Comparison of ENCODE assay signal across 8 cellular contexts in the genomic region with DNA sequence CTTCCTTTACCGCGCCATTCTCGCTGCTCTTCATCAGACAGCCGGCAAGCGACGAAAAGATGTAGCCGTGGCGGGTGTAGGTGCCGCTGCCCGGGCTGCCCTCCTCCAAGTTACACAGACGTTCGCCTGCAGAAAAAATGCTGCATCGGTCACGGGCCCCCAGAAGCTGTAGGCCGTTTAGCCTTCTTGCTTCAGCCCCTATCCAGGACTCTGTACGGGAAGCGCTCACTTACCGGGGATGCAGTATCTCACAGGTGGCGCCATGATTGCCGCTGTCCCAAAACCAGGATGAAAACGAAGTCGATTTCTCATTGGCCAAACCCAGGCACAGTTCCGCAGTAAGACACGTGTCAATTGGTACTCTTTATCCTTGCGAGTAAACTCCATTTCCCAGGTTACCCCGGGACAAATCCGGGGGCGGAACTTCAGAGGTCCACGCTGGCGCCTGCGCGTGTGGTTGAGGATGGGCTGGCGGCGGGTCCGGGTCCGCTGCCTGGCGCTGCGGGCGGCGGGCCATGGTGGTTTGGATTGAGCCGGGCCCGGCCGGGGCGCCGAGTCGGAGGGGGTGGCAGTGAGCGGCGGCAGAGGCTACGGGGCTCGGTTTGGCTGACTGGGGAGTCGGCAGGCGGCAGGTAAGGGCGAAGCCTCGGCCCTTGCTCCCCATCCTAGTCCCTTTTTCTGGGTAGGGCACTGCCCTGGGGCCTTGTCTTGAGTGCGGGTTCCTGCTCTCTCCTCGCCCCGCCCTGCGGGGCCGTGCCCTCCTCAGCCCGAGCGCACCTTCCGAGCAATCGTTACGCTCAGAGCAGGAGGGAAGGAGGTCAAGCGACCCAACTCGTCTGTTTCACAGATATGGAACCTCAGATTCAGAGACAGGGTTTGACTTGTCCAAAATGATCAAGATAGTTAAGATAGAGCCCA. TPM values are rescaled to one million over a fixed set of nuclear protein-coding genes. Genes with fewer than 3 reads are reported as not detected.
DNase-seq lines count a peak whose midpoint lies in the region; ATAC-seq and TF ChIP-seq lines count a peak whose summit lies in the region.

A gene with protein sequence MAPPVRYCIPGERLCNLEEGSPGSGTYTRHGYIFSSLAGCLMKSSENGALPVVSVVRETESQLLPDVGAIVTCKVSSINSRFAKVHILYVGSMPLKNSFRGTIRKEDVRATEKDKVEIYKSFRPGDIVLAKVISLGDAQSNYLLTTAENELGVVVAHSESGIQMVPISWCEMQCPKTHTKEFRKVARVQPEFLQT (minus strand): TSS at position 285 of the 918 bp plus-strand sequence. CDS start 21 bp downstream, at position 264.
A gene (plus strand): TSS at position 454 of the 918 bp plus-strand sequence. CDS start 5,501 bp downstream, outside the sequence.

- H3K4me1 ChIP-seq in DOHH2 (ENCODE audit: control insufficient read depth, low read length) (peaks cover 28% of the 10 kb centered on the region), GM23248 (ENCODE audit: insufficient read depth) (peaks cover 30% of the 10 kb centered on the region)

- peak within 1 kb of the TSS; percentile 87 for H3K9ac ChIP-seq in GM23248

- H3K27ac ChIP-seq in DOHH2 (ENCODE audit: low read depth, low read length) (no peak within 1 kb of the TSS), GM23248 (peak within 1 kb of the TSS; percentile 69)

- peak within 1 kb of the TSS; percentile 93 for H3K4me3 Mint-ChIP-seq in activated T-helper 1 cell treated with anti-CD3 and anti-CD28 coated beads, Interleukin-12 subunit alpha, Interleukin-12 subunit beta, Interleukin-2, Interleukin-4 antibody, amounts not matched to agents 30 ng/mL and 10 ng/mL and 1 ng/mL, durations not matched to agents 14 hours and 24 hours and 36 hours
- H3K4me3 Mint-ChIP-seq in naive B cell = peak within 1 kb of the TSS; percentile 99 to 100 (median 100)
- peak within 1 kb of the TSS; percentile 93 for H3K4me3 Mint-ChIP-seq in stimulated activated memory B cell treated with anti-CD40 and anti-IgM and Interleukin-4, amounts not matched to agents 10 μg/mL and 1 μg/mL and 100 μg/mL, for 72 hours

- H3K9me2 ChIP-seq in DOHH2 (replicated peaks; ENCODE audit: control insufficient read depth, low read length) = no peaks in the 10 kb centered on the region
- no peaks in the 10 kb centered on the region for H3K9me2 ChIP-seq in GM23248 (ENCODE audit: insufficient read depth)

- H3K9me3 ChIP-seq in DOHH2 (ENCODE audit: control insufficient read depth, insufficient read depth, low read length) (no peaks in the 10 kb centered on the region), GM23248 (ENCODE audit: low read depth) (no peaks in the 10 kb centered on the region)

- no peaks in the 10 kb centered on the region for H3K27me3 Mint-ChIP-seq in activated T-helper 1 cell treated with anti-CD3 and anti-CD28 coated beads, Interleukin-12 subunit alpha, Interleukin-12 subunit beta, Interleukin-2, Interleukin-4 antibody, amounts not matched to agents 30 ng/mL and 10 ng/mL and 1 ng/mL, durations not matched to agents 14 hours and 24 hours and 36 hours (ENCODE audit: insufficient read depth)
- no peaks in the 10 kb centered on the region for H3K27me3 Mint-ChIP-seq in naive B cell
- no peaks in the 10 kb centered on the region for H3K27me3 Mint-ChIP-seq in stimulated activated memory B cell treated with anti-CD40 and anti-IgM and Interleukin-4, amounts not matched to agents 10 μg/mL and 1 μg/mL and 100 μg/mL, for 72 hours

- peak within 1 kb of the TSS; percentile 89 for H2AFZ ChIP-seq in GM23248

- H3K79me2 ChIP-seq in DOHH2 (ENCODE audit: control insufficient read depth, low read length) = peaks cover 77% of the 10 kb centered on the region
- peaks cover 81% of the 10 kb centered on the region for H3K79me2 ChIP-seq in GM23248 (ENCODE audit: insufficient read depth)

- DNase-seq in GM23248 = peak; percentile 99
- DNase-seq in Kasumi-1 (lab: John Stamatoyannopoulos, UW) = peak; percentile 100
- DNase-seq in RPMI7951 (ENCODE audit: low read depth) = peak; percentile 93
- DNase-seq in activated T-helper 1 cell treated with anti-CD3 and anti-CD28 coated beads, Interleukin-12 subunit alpha, Interleukin-12 subunit beta, Interleukin-2, Interleukin-4 antibody, amounts not matched to agents 30 ng/mL and 10 ng/mL and 1 ng/mL, durations not matched to agents 14 hours and 24 hours and 36 hours (ENCODE audit: low spot score) = peak; percentile 92
- DNase-seq in fibroblast of gingiva (ENCODE audit: low read depth) = peak; percentile 91
- DNase-seq in naive B cell = peak; percentile 89

- H3K36me3 Mint-ChIP-seq in activated T-helper 1 cell treated with anti-CD3 and anti-CD28 coated beads, Interleukin-12 subunit alpha, Interleukin-12 subunit beta, Interleukin-2, Interleukin-4 antibody, amounts not matched to agents 30 ng/mL and 10 ng/mL and 1 ng/mL, durations not matched to agents 14 hours and 24 hours and 36 hours (ENCODE audit: low read depth) = peaks cover 22% of the 10 kb centered on the region
- H3K36me3 Mint-ChIP-seq in naive B cell = peaks cover 0 to 3% of the 10 kb centered on the region in 2 donors
- peaks cover 15% of the 10 kb centered on the region for H3K36me3 Mint-ChIP-seq in stimulated activated memory B cell treated with anti-CD40 and anti-IgM and Interleukin-4, amounts not matched to agents 10 μg/mL and 1 μg/mL and 100 μg/mL, for 72 hours

- peak within 1 kb of the TSS; percentile 93 for H3K4me2 ChIP-seq in DOHH2 (ENCODE audit: low read length)
- peak within 1 kb of the TSS; percentile 83 for H3K4me2 ChIP-seq in GM23248 (ENCODE audit: unreplicated experiment)

- 0 out of 2 replicates have a peak, but pooled peaks cover 7% of the 10 kb centered on the region for H4K20me1 ChIP-seq in DOHH2 (ENCODE audit: control insufficient read depth, insufficient read depth, low read depth, low read length)
- H4K20me1 ChIP-seq in GM23248 (ENCODE audit: insufficient read depth) = no peaks in the 10 kb centered on the region

- intact Hi-C loops in activated T-helper 1 cell treated with anti-CD3 and anti-CD28 coated beads, Interleukin-12 subunit alpha, Interleukin-12 subunit beta, Interleukin-2, Interleukin-4 antibody, amounts not matched to agents 30 ng/mL and 10 ng/mL and 1 ng/mL, durations not matched to agents 14 hours and 24 hours and 36 hours (cut with micrococcal nuclease) = loop anchor here (1.0 to 2.0 kb wide), 9 partner anchors 17 to 195 kb away; a partner anchor contains a TSS

- peak; percentile 26 for TF ChIP-seq CTCF in DOHH2 (IDR thresholded peaks at IDR 0.05; ENCODE audit: low read depth, low read length, poor library complexity, severe bottlenecking)

- no peaks in the 10 kb centered on the region for H3K27me3 ChIP-seq in DOHH2 (ENCODE audit: control insufficient read depth, low read length)
- no peaks in the 10 kb centered on the region for H3K27me3 ChIP-seq in GM23248 (replicated peaks; ENCODE audit: insufficient read depth)

- no peaks in the 10 kb centered on the region for H3K9me3 Mint-ChIP-seq in activated T-helper 1 cell treated with anti-CD3 and anti-CD28 coated beads, Interleukin-12 subunit alpha, Interleukin-12 subunit beta, Interleukin-2, Interleukin-4 antibody, amounts not matched to agents 30 ng/mL and 10 ng/mL and 1 ng/mL, durations not matched to agents 14 hours and 24 hours and 36 hours
- no peaks in the 10 kb centered on the region for H3K9me3 Mint-ChIP-seq in naive B cell
- no peaks in the 10 kb centered on the region for H3K9me3 Mint-ChIP-seq in stimulated activated memory B cell treated with anti-CD40 and anti-IgM and Interleukin-4, amounts not matched to agents 10 μg/mL and 1 μg/mL and 100 μg/mL, for 72 hours

- H3K36me3 ChIP-seq in DOHH2 (ENCODE audit: control insufficient read depth, low read length) = peaks cover 44% of the 10 kb centered on the region
- no peaks in the 10 kb centered on the region; the same call in 1 of the 2 replicates for H3K36me3 ChIP-seq in GM23248 (ENCODE audit: low read depth)

- peak within 1 kb of the TSS; percentile 92 for H3K27ac Mint-ChIP-seq in activated T-helper 1 cell treated with anti-CD3 and anti-CD28 coated beads, Interleukin-12 subunit alpha, Interleukin-12 subunit beta, Interleukin-2, Interleukin-4 antibody, amounts not matched to agents 30 ng/mL and 10 ng/mL and 1 ng/mL, durations not matched to agents 14 hours and 24 hours and 36 hours
- H3K27ac Mint-ChIP-seq in naive B cell = peak within 1 kb of the TSS; percentile 91 to 98 (median 96)
- peak within 1 kb of the TSS; percentile 84 for H3K27ac Mint-ChIP-seq in stimulated activated memory B cell treated with anti-CD40 and anti-IgM and Interleukin-4, amounts not matched to agents 10 μg/mL and 1 μg/mL and 100 μg/mL, for 72 hours

- H3K4me3 ChIP-seq in DOHH2 (ENCODE audit: low read length) (peak within 1 kb of the TSS; percentile 96), GM23248 (peak within 1 kb of the TSS; percentile 85)

- peaks cover 47% of the 10 kb centered on the region for H3K4me1 Mint-ChIP-seq in activated T-helper 1 cell treated with anti-CD3 and anti-CD28 coated beads, Interleukin-12 subunit alpha, Interleukin-12 subunit beta, Interleukin-2, Interleukin-4 antibody, amounts not matched to agents 30 ng/mL and 10 ng/mL and 1 ng/mL, durations not matched to agents 14 hours and 24 hours and 36 hours (ENCODE audit: low read depth)
- peaks cover 36 to 48% (median 42%) of the 10 kb centered on the region in 3 donors for H3K4me1 Mint-ChIP-seq in naive B cell
- peaks cover 57% of the 10 kb centered on the region for H3K4me1 Mint-ChIP-seq in stimulated activated memory B cell treated with anti-CD40 and anti-IgM and Interleukin-4, amounts not matched to agents 10 μg/mL and 1 μg/mL and 100 μg/mL, for 72 hours

- H3F3A ChIP-seq in DOHH2 (ENCODE audit: control insufficient read depth, insufficient read depth) = no peaks in the 10 kb centered on the region
- peaks cover 4% of the 10 kb centered on the region; the same call in 1 of the 2 replicates for H3F3A ChIP-seq in GM23248 (ENCODE audit: insufficient read depth)

- WGBS in GM23248 (ENCODE audit: low coverage in 1 of 2, low lambda C conversion rate in 2 of 2, missing lambda C conversion rate in 2 of 2), 2 experiments = 1 to 2% methylated on average over 64 to 66 of the region's 66 CpGs

- in situ Hi-C loops in GM23248 (cut with MboI) = no loop called here

- ATAC-seq in naive B cell (ENCODE audit: low read depth in 2 of 2) = peak; percentile 96 to 97
- ATAC-seq in stimulated activated memory B cell treated with anti-CD40 and anti-IgM and Interleukin-4, amounts not matched to agents 10 μg/mL and 1 μg/mL and 100 μg/mL, for 72 hours = peak; percentile 99

RNA-seq across cellular contexts. Expression of the first gene that starts in this region (rescaled TPM):
- total RNA-seq in GM23248 (2014; rRNA removed; shearing (Covaris generic)) = 22.1 and 46.8 TPM in 2 replicates
- 54.7 and 56.6 TPM in 2 replicates for polyA plus RNA-seq in GM23248 (2016; fragmentation: Nextera tagmentation; extraction: Ambion mirVana)
- 55.6 and 61.5 TPM in 2 replicates for total RNA-seq in RPMI7951 (2014; rRNA removed; shearing (Covaris generic))
- total RNA-seq in activated T-helper 1 cell treated with anti-CD3 and anti-CD28 coated beads, Interleukin-12 subunit alpha, Interleukin-12 subunit beta, Interleukin-2, Interleukin-4 antibody, amounts not matched to agents 30 ng/mL and 10 ng/mL and 1 ng/mL, durations not matched to agents 14 hours and 24 hours and 36 hours = 55.3 and 57.1 TPM in 2 replicates
- polyA plus RNA-seq in naive B cell (ENCODE audit: low read depth in 6 of 6) = 10 to 100 TPM; 47.3 to 72.0 (median 65.8) TPM

RNA-seq across cellular contexts. Expression of the second gene that starts in this region (rescaled TPM):
- 64.1 and 69.1 TPM in 2 replicates for total RNA-seq in GM23248 (2014; rRNA removed; shearing (Covaris generic))
- polyA plus RNA-seq in GM23248 (2016; fragmentation: Nextera tagmentation; extraction: Ambion mirVana) (68.2 and 70.1 TPM in 2 replicates), naive B cell (ENCODE audit: low read depth in 6 of 6) (10 to 100 TPM; 23.2 to 57.2 (median 29.5) TPM)
- total RNA-seq in RPMI7951 (2014; rRNA removed; shearing (Covaris generic)) = 47.3 and 51.7 TPM in 2 replicates
- total RNA-seq in activated T-helper 1 cell treated with anti-CD3 and anti-CD28 coated beads, Interleukin-12 subunit alpha, Interleukin-12 subunit beta, Interleukin-2, Interleukin-4 antibody, amounts not matched to agents 30 ng/mL and 10 ng/mL and 1 ng/mL, durations not matched to agents 14 hours and 24 hours and 36 hours = 48.3 and 48.8 TPM in 2 replicates
